Comparison of ENCODE assay signal across 1 cellular context in the genomic region with DNA sequence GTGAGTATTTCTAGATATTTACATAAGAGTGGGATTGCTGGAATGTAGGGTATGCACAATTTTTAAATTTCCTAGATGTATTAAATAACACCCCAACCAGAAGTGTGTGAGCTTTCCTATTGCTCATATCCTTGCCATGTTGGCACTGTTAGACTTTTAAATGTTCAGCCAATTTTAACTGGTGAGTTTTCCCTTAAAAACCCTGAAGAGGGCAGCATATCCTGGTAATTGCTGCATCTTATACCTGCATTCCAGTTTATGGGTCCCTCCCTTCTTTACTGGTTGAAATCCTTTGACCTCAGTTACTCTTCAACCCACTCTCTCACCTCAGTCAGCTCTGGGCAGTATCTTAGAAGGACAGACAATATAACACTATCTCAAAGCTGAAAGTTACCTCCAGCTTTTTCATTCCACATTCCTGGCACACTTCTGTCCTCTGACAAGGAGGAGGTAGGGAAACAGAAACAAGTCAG.
TF ChIP-seq lines count a peak whose summit lies in the region.

No MANE protein-coding gene starts in this region.

TF ChIP-seq in SK-N-SH, 30 proteins besides CTCF, POLR2A, EP300 and RAD21 (continued from another document):
- TF ChIP-seq, protein P1, sequence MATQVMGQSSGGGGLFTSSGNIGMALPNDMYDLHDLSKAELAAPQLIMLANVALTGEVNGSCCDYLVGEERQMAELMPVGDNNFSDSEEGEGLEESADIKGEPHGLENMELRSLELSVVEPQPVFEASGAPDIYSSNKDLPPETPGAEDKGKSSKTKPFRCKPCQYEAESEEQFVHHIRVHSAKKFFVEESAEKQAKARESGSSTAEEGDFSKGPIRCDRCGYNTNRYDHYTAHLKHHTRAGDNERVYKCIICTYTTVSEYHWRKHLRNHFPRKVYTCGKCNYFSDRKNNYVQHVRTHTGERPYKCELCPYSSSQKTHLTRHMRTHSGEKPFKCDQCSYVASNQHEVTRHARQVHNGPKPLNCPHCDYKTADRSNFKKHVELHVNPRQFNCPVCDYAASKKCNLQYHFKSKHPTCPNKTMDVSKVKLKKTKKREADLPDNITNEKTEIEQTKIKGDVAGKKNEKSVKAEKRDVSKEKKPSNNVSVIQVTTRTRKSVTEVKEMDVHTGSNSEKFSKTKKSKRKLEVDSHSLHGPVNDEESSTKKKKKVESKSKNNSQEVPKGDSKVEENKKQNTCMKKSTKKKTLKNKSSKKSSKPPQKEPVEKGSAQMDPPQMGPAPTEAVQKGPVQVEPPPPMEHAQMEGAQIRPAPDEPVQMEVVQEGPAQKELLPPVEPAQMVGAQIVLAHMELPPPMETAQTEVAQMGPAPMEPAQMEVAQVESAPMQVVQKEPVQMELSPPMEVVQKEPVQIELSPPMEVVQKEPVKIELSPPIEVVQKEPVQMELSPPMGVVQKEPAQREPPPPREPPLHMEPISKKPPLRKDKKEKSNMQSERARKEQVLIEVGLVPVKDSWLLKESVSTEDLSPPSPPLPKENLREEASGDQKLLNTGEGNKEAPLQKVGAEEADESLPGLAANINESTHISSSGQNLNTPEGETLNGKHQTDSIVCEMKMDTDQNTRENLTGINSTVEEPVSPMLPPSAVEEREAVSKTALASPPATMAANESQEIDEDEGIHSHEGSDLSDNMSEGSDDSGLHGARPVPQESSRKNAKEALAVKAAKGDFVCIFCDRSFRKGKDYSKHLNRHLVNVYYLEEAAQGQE (IDR thresholded peaks at IDR 0.05; ENCODE audit: low read depth, low read length), result no peak
- no peak for TF ChIP-seq EZH2phosphoT487 (IDR thresholded peaks at IDR 0.05; ENCODE audit: borderline replicate concordance, low read depth)
